In genomic region chr12:50112456-50113218, GRCh38 we compare ENCODE assay signal across 8 cellular contexts. TPM values are rescaled to one million over a fixed set of nuclear protein-coding genes. Genes with fewer than 3 reads are reported as not detected.
A peak's percentile ranks its signal among the peaks of the same experiment; 100 is the strongest.
DNase-seq lines count a peak whose midpoint lies in the region; ATAC-seq and TF ChIP-seq lines count a peak whose summit lies in the region.

No MANE protein-coding gene starts in this region.

- H4K8ac ChIP-seq in trophoblast cell (ENCODE audit: low read depth, low read length): peak overlapping the region; percentile 78

- peak overlapping the region; percentile 55 for H4K12ac ChIP-seq in trophoblast cell (ENCODE audit: low read depth, low read length)

- H4K91ac ChIP-seq in trophoblast cell (ENCODE audit: low read depth, low read length): peak overlapping the region; percentile 33

- H3K14ac ChIP-seq in trophoblast cell (ENCODE audit: low read length): peak overlapping the region; percentile 60

- H2AFZ ChIP-seq in Karpas-422 (ENCODE audit: low read length) (no peak overlapping the region), trophoblast cell (ENCODE audit: insufficient read depth, low read length, poor library complexity) (peak overlapping the region; percentile 27)

- H3K4ac ChIP-seq in trophoblast cell (ENCODE audit: low read depth, low read length): no peak overlapping the region

- peak overlapping the region; percentile 99 for H3K4me3 ChIP-seq in Karpas-422 (ENCODE audit: low read length)
- peak overlapping the region; percentile 94 for H3K4me3 ChIP-seq in WI38 (ENCODE audit: low read depth, low read length)
- peak overlapping the region; percentile 98 for H3K4me3 ChIP-seq in trophoblast cell (ENCODE audit: low read depth, low read length)

- no peaks in the 10 kb centered on the region for H3K9me3 ChIP-seq in Karpas-422 (ENCODE audit: low read length)
- H3K9me3 ChIP-seq in trophoblast cell (ENCODE audit: insufficient read depth, low read depth, low read length): no peaks in the 10 kb centered on the region

- peaks cover 31% of the 10 kb centered on the region for H3K4me1 ChIP-seq in Karpas-422 (ENCODE audit: low read length)
- H3K4me1 ChIP-seq in trophoblast cell (ENCODE audit: control insufficient read depth in 1 of 2, insufficient read depth in 2 of 2, low read length in 2 of 2): peaks cover 12 to 14% of the 10 kb centered on the region in 2 experiments

- no peak overlapping the region for H2BK120ac ChIP-seq in trophoblast cell (ENCODE audit: insufficient read depth, low read length, poor library complexity)

- H4K20me1 ChIP-seq in Karpas-422 (ENCODE audit: insufficient read depth, low read depth, low read length): 0 out of 2 replicates have a peak, but pooled peaks cover 2% of the 10 kb centered on the region

- H3K4me2 ChIP-seq in Karpas-422 (ENCODE audit: low read depth, low read length, poor library complexity, severe bottlenecking) (peak overlapping the region; percentile 81), trophoblast cell (ENCODE audit: low read length) (peak overlapping the region; percentile 84)

- no peak for ATAC-seq in HG02870 (IDR thresholded peaks at IDR 0.05; ENCODE audit: unreplicated experiment)

- H3K79me2 ChIP-seq in Karpas-422 (ENCODE audit: low read length) (peaks cover 51% of the 10 kb centered on the region), trophoblast cell (ENCODE audit: control insufficient read depth, insufficient read depth, low read length, poor library complexity) (no peaks in the 10 kb centered on the region)

- H3K27me3 ChIP-seq in Karpas-422 (ENCODE audit: low read length) (no peaks in the 10 kb centered on the region), trophoblast cell (ENCODE audit: insufficient read depth, low read length) (no peaks in the 10 kb centered on the region)

- no peak overlapping the region for H2BK5ac ChIP-seq in trophoblast cell (ENCODE audit: low read depth, low read length, poor library complexity)

- peak overlapping the region; percentile 10 for H3K18ac ChIP-seq in trophoblast cell (ENCODE audit: low read length)

- WGBS in trophoblast cell (ENCODE audit: extremely low coverage, insufficient coverage, insufficient read length): no CpG with 5 or more reads among the region's 26 CpGs

- H3K79me1 ChIP-seq in trophoblast cell (ENCODE audit: low read length): peaks cover 5% of the 10 kb centered on the region

- H3K36me3 ChIP-seq in Karpas-422 (ENCODE audit: insufficient read depth, low read length) (peaks cover 14% of the 10 kb centered on the region; the same call in 1 of the 2 replicates), trophoblast cell (ENCODE audit: control insufficient read depth in 1 of 2, insufficient read depth in 2 of 2, low read length in 2 of 2) (peaks cover 0 to 2% of the 10 kb centered on the region in 2 experiments)

- H2AK5ac ChIP-seq in trophoblast cell (ENCODE audit: low read length): peak overlapping the region; percentile 36

- no peak overlapping the region for H2BK12ac ChIP-seq in trophoblast cell (ENCODE audit: low read length)

- no peaks in the 10 kb centered on the region for H3K9me2 ChIP-seq in Karpas-422 (replicated peaks; ENCODE audit: insufficient read depth, low read length)

- peak; percentile 43 for DNase-seq in NCI-H1105 treated with DMSO at 0.1 percent for 48 hours (lab: John Stamatoyannopoulos, UW)
- no peak for DNase-seq in NCI-H1105 (lab: John Stamatoyannopoulos, UW)
- DNase-seq in Karpas-422: peak; percentile 75
- peak; percentile 60 for DNase-seq in germinal center (ENCODE audit: low spot score)
- DNase-seq in trophoblast cell: peak in 1 of 2 donors; percentile 17
- no peak for DNase-seq in cerebellar nuclear complex (lab: John Stamatoyannopoulos, UW)

- peak overlapping the region; percentile 22 for H3K23ac ChIP-seq in trophoblast cell (ENCODE audit: low read length)

- H3K9ac ChIP-seq in Karpas-422 (ENCODE audit: low read length): peak overlapping the region; percentile 94
- H3K9ac ChIP-seq in trophoblast cell (ENCODE audit: low read length): peak overlapping the region; percentile 77

- peak overlapping the region; percentile 78 for H3K27ac ChIP-seq in Karpas-422 (ENCODE audit: low read length)
- H3K27ac ChIP-seq in trophoblast cell (ENCODE audit: low read depth, low read length): peak overlapping the region; percentile 58

- TF ChIP-seq CTCF in WI38 (IDR thresholded peaks at IDR 0.05; ENCODE audit: low read depth, low read length): no peak

RNA-seq across cellular contexts. Expression of gene COX14, which starts 0.6 kb away (rescaled TPM):
- total RNA-seq in Karpas-422 (2014; rRNA removed; shearing (Covaris generic); ENCODE audit: low replicate concordance): 59.9 and 99.8 TPM in 2 replicates
- polyA plus RNA-seq in trophoblast cell (2013): 66.2 and 68.0 TPM in 2 replicates

RNA-seq across cellular contexts. Expression of gene GPD1, which starts 8.8 kb away (rescaled TPM):
- 1.0 and 1.1 TPM in 2 replicates for total RNA-seq in Karpas-422 (2014; rRNA removed; shearing (Covaris generic); ENCODE audit: low replicate concordance)
- 0.07 and 0.10 TPM in 2 replicates for polyA plus RNA-seq in trophoblast cell (2013)

RNA-seq across cellular contexts. Expression of gene SMARCD1, which starts 27.5 kb away (rescaled TPM):
- 124 and 168 TPM in 2 replicates for total RNA-seq in Karpas-422 (2014; rRNA removed; shearing (Covaris generic); ENCODE audit: low replicate concordance)
- polyA plus RNA-seq in trophoblast cell (2013): 42.7 and 44.2 TPM in 2 replicates

RNA-seq across cellular contexts. Expression of gene CERS5, which starts 54.5 kb away (rescaled TPM):
- total RNA-seq in Karpas-422 (2014; rRNA removed; shearing (Covaris generic); ENCODE audit: low replicate concordance): 47.7 and 65.9 TPM in 2 replicates
- 35.0 and 37.2 TPM in 2 replicates for polyA plus RNA-seq in trophoblast cell (2013)

RNA-seq across cellular contexts. Expression of gene ASIC1, which starts 55.2 kb away (rescaled TPM):
- total RNA-seq in Karpas-422 (2014; rRNA removed; shearing (Covaris generic); ENCODE audit: low replicate concordance): 17.9 and 26.7 TPM in 2 replicates
- 0.44 and 0.62 TPM in 2 replicates for polyA plus RNA-seq in trophoblast cell (2013)

Comparison
In these comparisons a context has a peak if more than half of its experiments do, and no peak if none do; other contexts are left out.
1. DNase-seq: peak in NCI-H1105 treated with DMSO at 0.1 percent for 48 hours (single experiment), Karpas-422 (single experiment) and germinal center (single experiment); none in NCI-H1105 (single experiment) and cerebellar nuclear complex (0 of 2).
2. Peak in every context shown above with its lines, with median percentiles within 50 percentile points of each other: H3K4me3 ChIP-seq.